31 cellular contexts compared by ENCODE assay signal in genomic region chr10:11849272-11849671, GRCh38.
"Had no signal": no experiment of that assay in that cellular context is flagged by ENCODE, and none has a peak within 500 bp of the region (broad histone marks: within the 10 kb centered on the region; RNA-seq: fewer than 3 reads in every experiment).

No MANE protein-coding gene starts in this region.

- H3K27me3 Mint-ChIP-seq: brain had no signal

- H3K36me3 ChIP-seq: MG63, WERI-Rb-1 had no signal

- H3K4me3 Mint-ChIP-seq: activated CD4-positive, alpha-beta memory T cell treated with anti-CD3 and anti-CD28 coated beads, Interleukin-2, amount 10 ng/mL, durations not matched to agents 7 days and 5 days; activated CD8-positive, alpha-beta memory T cell treated with anti-CD3 and anti-CD28 coated beads, Interleukin-2, amount 10 ng/mL, durations not matched to agents 7 days and 5 days; activated naive CD4-positive, alpha-beta T cell treated with anti-CD3 and anti-CD28 coated beads, Interleukin-2, amount 10 ng/mL, durations not matched to agents 7 days and 5 days; activated naive CD8-positive, alpha-beta T cell; activated naive CD8-positive, alpha-beta T cell treated with anti-CD3 and anti-CD28 coated beads, Interleukin-2, amount 50 U/mL, for 24 hours; brain; central memory CD8-positive, alpha-beta T cell had no signal

- H3K27ac Mint-ChIP-seq: activated CD4-positive, alpha-beta memory T cell treated with anti-CD3 and anti-CD28 coated beads, Interleukin-2, amount 10 ng/mL, durations not matched to agents 7 days and 5 days; activated CD8-positive, alpha-beta memory T cell treated with anti-CD3 and anti-CD28 coated beads, Interleukin-2, amount 10 ng/mL, durations not matched to agents 7 days and 5 days; activated naive CD4-positive, alpha-beta T cell treated with anti-CD3 and anti-CD28 coated beads, Interleukin-2, amount 10 ng/mL, durations not matched to agents 7 days and 5 days; activated naive CD8-positive, alpha-beta T cell; activated naive CD8-positive, alpha-beta T cell treated with anti-CD3 and anti-CD28 coated beads, Interleukin-2, amount 50 U/mL, for 24 hours; brain had no signal

- H3K27ac ChIP-seq: WERI-Rb-1 had no signal

- DNase-seq: activated CD4-positive, alpha-beta memory T cell treated with anti-CD3 and anti-CD28 coated beads, Interleukin-2, amount 10 ng/mL, durations not matched to agents 7 days and 5 days; activated CD4-positive, alpha-beta T cell treated with anti-CD3 and anti-CD28 coated beads for 1 hour; activated CD4-positive, alpha-beta T cell treated with anti-CD3 and anti-CD28 coated beads for 48 hours; activated CD4-positive, CD25-positive, alpha-beta regulatory T cell; activated CD8-positive, alpha-beta memory T cell treated with anti-CD3 and anti-CD28 coated beads for 24 hours; activated CD8-positive, alpha-beta memory T cell treated with anti-CD3 and anti-CD28 coated beads, Interleukin-2, amount 10 ng/mL, durations not matched to agents 7 days and 5 days; activated CD8-positive, alpha-beta memory T cell treated with anti-CD3 and anti-CD28 coated beads, Interleukin-2, amount 50 U/mL, for 48 hours; activated effector memory CD4-positive, alpha-beta T cell treated with Interleukin-2 at 50 U/mL for 16 hours; activated naive CD4-positive, alpha-beta T cell treated with anti-CD3 and anti-CD28 coated beads, Interleukin-2, amount 10 ng/mL, durations not matched to agents 7 days and 5 days; activated naive CD8-positive, alpha-beta T cell treated with anti-CD3 and anti-CD28 coated beads, Interleukin-2, amount 50 U/mL, for 24 hours; activated T-cell treated with anti-CD3 and anti-CD28 coated beads, Interleukin-2, amount 50 U/mL, for 48 hours; anterior cingulate cortex; Karpas-422; MG63; NCI-H1048; NCI-H1105 treated with DMSO at 0.1 percent for 48 hours; NCI-H1436; NCI-H1694; NCI-H1930; NCI-H2081 treated with DMSO at 0.1 percent for 48 hours; NCI-H226; NCI-H446 treated with DMSO at 0.1 percent for 48 hours; NCI-H524; SHP77 treated with DMSO at 0.1 percent for 48 hours; T-helper 1 cell; T-helper 2 cell; T-helper 9 cell; WERI-Rb-1 had no signal

- H3K4me1 Mint-ChIP-seq: activated CD4-positive, alpha-beta memory T cell treated with anti-CD3 and anti-CD28 coated beads, Interleukin-2, amount 10 ng/mL, durations not matched to agents 7 days and 5 days; brain had no signal

- H3K9me3 Mint-ChIP-seq: activated CD4-positive, alpha-beta memory T cell treated with anti-CD3 and anti-CD28 coated beads, Interleukin-2, amount 10 ng/mL, durations not matched to agents 7 days and 5 days; activated naive CD4-positive, alpha-beta T cell treated with anti-CD3 and anti-CD28 coated beads, Interleukin-2, amount 10 ng/mL, durations not matched to agents 7 days and 5 days; activated naive CD8-positive, alpha-beta T cell treated with anti-CD3 and anti-CD28 coated beads, Interleukin-2, amount 50 U/mL, for 24 hours; brain; central memory CD8-positive, alpha-beta T cell had no signal

- H3K4me3 ChIP-seq: MG63 had no signal

- H3K36me3 Mint-ChIP-seq: activated CD8-positive, alpha-beta memory T cell treated with anti-CD3 and anti-CD28 coated beads, Interleukin-2, amount 10 ng/mL, durations not matched to agents 7 days and 5 days; activated naive CD4-positive, alpha-beta T cell treated with anti-CD3 and anti-CD28 coated beads, Interleukin-2, amount 10 ng/mL, durations not matched to agents 7 days and 5 days had no signal

- H3K27me3 ChIP-seq: MG63 had no signal

- H3K9me3 ChIP-seq: MG63 had no signal
